Comparison of ENCODE assay signal across 12 cellular contexts in the genomic region with DNA sequence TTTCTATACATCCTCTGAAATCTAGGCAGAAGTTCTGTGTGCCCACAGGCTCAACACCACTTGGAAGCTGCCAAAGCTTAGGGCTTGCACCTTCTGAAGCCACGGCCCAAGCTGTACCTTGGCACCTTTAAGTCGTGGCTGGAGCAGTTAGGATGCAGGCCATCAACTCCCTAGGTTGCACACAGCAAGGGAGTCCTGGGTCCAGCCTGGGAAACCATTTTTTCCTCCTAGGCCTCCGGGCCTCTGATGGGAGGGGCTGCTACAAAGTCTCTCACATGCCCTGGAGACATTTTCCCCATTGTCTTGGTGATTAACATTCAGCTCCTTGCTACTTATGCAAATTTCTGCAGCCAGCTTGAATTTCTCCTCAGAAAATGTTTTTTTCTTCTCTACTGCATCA. TPM values are rescaled to one million over a fixed set of nuclear protein-coding genes. Genes with fewer than 3 reads are reported as not detected.
"Had no signal": no experiment of that assay in that cellular context is flagged by ENCODE, and none has a peak within 500 bp of the region (broad histone marks: within the 10 kb centered on the region; RNA-seq: fewer than 3 reads in every experiment).

No MANE protein-coding gene starts in this region.

- H3K4me3 ChIP-seq: GM23248, GM23338, HAP-1 had no signal

- H3K4me1 ChIP-seq: HAP-1 had no signal

- FAIRE-seq: H1, H54 had no signal

- ATAC-seq: GM23338, HCT116 had no signal

- H3K27ac Mint-ChIP-seq: GM23338, H9, HFFc6 had no signal

- H3K4me2 ChIP-seq: GM23338 had no signal

- H3K4me3 Mint-ChIP-seq: GM23338, H9, HFFc6 had no signal

- H3K9ac ChIP-seq: GM23248 had no signal

- H2AFZ ChIP-seq: GM23248, GM23338 had no signal

- H3K27ac ChIP-seq: GM23248 had no signal

- H3K9me3 ChIP-seq: HAP-1 had no signal

- H3K4me1 Mint-ChIP-seq: GM23338, H9 had no signal

- H3K36me3 ChIP-seq: HAP-1 had no signal

- DNase-seq: GM23248, GOT3, H7, H9, HCEC 1CT, HFFc6 had no signal

RNA-seq across cellular contexts. Expression of a gene that starts 15.8 kb away (rescaled TPM):
- total RNA-seq: GM23248, GM23338, H1, H4, H7, H9, HFFc6 had no signal
- polyA plus RNA-seq: GM23248, GM23338, H1 had no signal
